In genomic region chr16:25048146-25048618, GRCh38 we compare ENCODE assay signal across 9 cellular contexts. TPM values are rescaled to one million over a fixed set of nuclear protein-coding genes. Genes with fewer than 3 reads are reported as not detected.
DNase-seq lines count a peak whose midpoint lies in the region; ATAC-seq, FAIRE-seq and TF ChIP-seq lines count a peak whose summit lies in the region.
"Had no signal": no experiment of that assay in that cellular context is flagged by ENCODE, and none has a peak within 500 bp of the region (broad histone marks: within the 10 kb centered on the region; RNA-seq: fewer than 3 reads in every experiment).

No MANE protein-coding gene starts in this region.

- H3K9me3 ChIP-seq in MG63: no peaks in the 10 kb centered on the region

- no peak for ATAC-seq in HG03354 (IDR thresholded peaks at IDR 0.05; ENCODE audit: poor library complexity, severe bottlenecking, unreplicated experiment)

- DNase-seq in BJ (ENCODE audit: low read depth): no peak
- DNase-seq in MG63: no peak
- no peak for DNase-seq in choroid plexus epithelial cell (ENCODE audit: low read depth)
- no peak for DNase-seq in H54 (ENCODE audit: insufficient read length, low spot score)
- no peak for DNase-seq in HT-29 (ENCODE audit: low spot score)
- DNase-seq in RKO (ENCODE audit: low spot score): no peak

- H3K27me3 ChIP-seq in BJ (ENCODE audit: control insufficient read depth, insufficient read depth, low read length) (no peaks in the 10 kb centered on the region), MG63 (no peaks in the 10 kb centered on the region)

- no peaks in the 10 kb centered on the region for H3K36me3 Mint-ChIP-seq in nephron (ENCODE audit: low read depth)

- CTCF ChIA-PET in BJ (lab: Yijun Ruan, JAX): interaction anchor here (0.9 to 1.8 kb wide), 3 partner anchors 11 to 160 kb away, joined by 3 to 5 read pairs (median 3); no protein-coding TSS in a partner anchor

- peak overlapping the region; percentile 89 to 99 (median 96) for H3K27ac Mint-ChIP-seq in nephron

- H3K36me3 ChIP-seq in BJ (ENCODE audit: control insufficient read depth, insufficient read depth, low read length) (no peaks in the 10 kb centered on the region; the same call in 1 of the 2 replicates), MG63 (no peaks in the 10 kb centered on the region)

- peak overlapping the region; percentile 78 to 86 (median 82) for H3K4me3 Mint-ChIP-seq in nephron

- POLR2A ChIA-PET in BJ (lab: Charles Lee): interaction anchor here (0.6 kb wide), 1 partner anchor 18 kb away, joined by 3 read pairs; no protein-coding TSS in a partner anchor

- TF ChIP-seq POLR2A in H54 (IDR thresholded peaks at IDR 0.05; ENCODE audit: low read depth, low read length): no peak

- no peak for FAIRE-seq in H54 (lab: Jason Lieb, UNC)
- FAIRE-seq: islet of Langerhans had no signal

- H3K4me1 Mint-ChIP-seq in nephron: peaks cover 8% of the 10 kb centered on the region

- peak overlapping the region; percentile 31; the same call in 1 of the 2 replicates for H3K4me3 ChIP-seq in BJ (ENCODE audit: low read depth, low read length)
- H3K4me3 ChIP-seq in MG63: peak overlapping the region; percentile 43
- peak overlapping the region; percentile 50 for H3K4me3 ChIP-seq in choroid plexus epithelial cell (ENCODE audit: low read depth, low read length)

- TF ChIP-seq CTCF in BJ (IDR thresholded peaks at IDR 0.05; ENCODE audit: insufficient read depth, low read depth, low read length): no peak
- no peak for TF ChIP-seq CTCF in choroid plexus epithelial cell (conservative IDR thresholded peaks at IDR 0.05; ENCODE audit: low read depth, low read length)
- TF ChIP-seq CTCF in nephron (IDR thresholded peaks at IDR 0.05; ENCODE audit: unreplicated experiment in 3 of 3): no peak

- no peaks in the 10 kb centered on the region for H3K27me3 Mint-ChIP-seq in nephron (ENCODE audit: low read depth)

- no peaks in the 10 kb centered on the region for H3K9me3 Mint-ChIP-seq in nephron

RNA-seq across cellular contexts. Expression of gene ARHGAP17, which starts 33.0 kb away (rescaled TPM):
- 28.2 and 30.2 TPM in 2 replicates for polyA plus RNA-seq in BJ (2011; rRNA removed)
- polyA minus RNA-seq in BJ (2011; rRNA and poly(A)+ RNA removed): 38.1 and 62.7 TPM in 2 replicates
- total RNA-seq in MG63 (2014; rRNA removed; shearing (Covaris generic); ENCODE audit: low replicate concordance): 17.5 and 36.1 TPM in 2 replicates
- 8.5 and 9.7 TPM in 2 replicates for total RNA-seq in HT-29 (2014; rRNA removed; shearing (Covaris generic))
